10 cellular contexts compared by ENCODE assay signal in genomic region chr1:236284291-236284711, GRCh38. TPM values are rescaled to one million over a fixed set of nuclear protein-coding genes. Genes with fewer than 3 reads are reported as not detected.
DNase-seq lines count a peak whose midpoint lies in the region; ATAC-seq and TF ChIP-seq lines count a peak whose summit lies in the region.
"Had no signal": no experiment of that assay in that cellular context is flagged by ENCODE, and none has a peak within 500 bp of the region (broad histone marks: within the 10 kb centered on the region; RNA-seq: fewer than 3 reads in every experiment).

No MANE protein-coding gene starts in this region.

- CTCF ChIA-PET in WTC11 (lab: Charles Lee) = interaction anchor here (1.4 kb wide), 1 partner anchor 63 kb away, joined by 3 read pairs; no protein-coding TSS in a partner anchor

- no peaks in the 10 kb centered on the region for H3K9me3 Mint-ChIP-seq in activated naive CD8-positive, alpha-beta T cell treated with anti-CD3 and anti-CD28 coated beads for 36 hours
- H3K9me3 Mint-ChIP-seq in endothelial cell (ENCODE audit: unreplicated experiment) = no peaks in the 10 kb centered on the region
- peaks cover 3% of the 10 kb centered on the region; the same call in 1 of the 2 replicates for H3K9me3 Mint-ChIP-seq in WTC11

- no peak for TF ChIP-seq CTCF in GM13977 (IDR thresholded peaks at IDR 0.05; ENCODE audit: extremely low read depth, insufficient read depth, missing control alignments)
- TF ChIP-seq CTCF in coronary artery (IDR thresholded peaks at IDR 0.05) = no peak
- TF ChIP-seq CTCF in endothelial cell (IDR thresholded peaks at IDR 0.05; ENCODE audit: unreplicated experiment) = no peak
- TF ChIP-seq CTCF in WTC11 (IDR thresholded peaks at IDR 0.05) = no peak

- H3K4me3 Mint-ChIP-seq in activated naive CD8-positive, alpha-beta T cell treated with anti-CD3 and anti-CD28 coated beads for 36 hours = peak overlapping the region; percentile 48
- H3K4me3 Mint-ChIP-seq in endothelial cell (ENCODE audit: unreplicated experiment) = no peak overlapping the region
- H3K4me3 Mint-ChIP-seq in WTC11 = no peak overlapping the region

- H3K27me3 ChIP-seq in effector memory CD4-positive, alpha-beta T cell (replicated peaks; ENCODE audit: control insufficient read depth, insufficient read depth, low read length, poor library complexity, severe bottlenecking) = no peaks in the 10 kb centered on the region

- DNase-seq in GM13977 (ENCODE audit: low spot score) = peak; percentile 74
- DNase-seq in activated naive CD8-positive, alpha-beta T cell treated with anti-CD3 and anti-CD28 coated beads for 36 hours = peak; percentile 8
- no peak for DNase-seq in coronary artery (ENCODE audit: low spot score)
- no peak for DNase-seq in endothelial cell (ENCODE audit: low spot score)
- no peak for DNase-seq in WTC11 (ENCODE audit: low spot score)
- no peak for DNase-seq in effector memory CD4-positive, alpha-beta T cell

- H3K4me1 ChIP-seq in effector memory CD4-positive, alpha-beta T cell (ENCODE audit: control insufficient read depth, insufficient read depth, low read length, poor library complexity, severe bottlenecking) = peaks cover 10% of the 10 kb centered on the region
- H3K4me1 ChIP-seq: parathyroid adenoma had no signal

- H3K9me3 ChIP-seq in effector memory CD4-positive, alpha-beta T cell (ENCODE audit: control insufficient read depth, low read length) = no peaks in the 10 kb centered on the region

- ATAC-seq in GM21447 (IDR thresholded peaks at IDR 0.05; ENCODE audit: unreplicated experiment) = peak; percentile 50
- ATAC-seq in HG03558 (IDR thresholded peaks at IDR 0.05; ENCODE audit: extremely low read depth, unreplicated experiment) = peak; percentile 50
- no peak for ATAC-seq in WTC11

- POLR2A ChIA-PET in WTC11 (lab: Charles Lee) = no interaction called here

- H3K36me3 Mint-ChIP-seq in activated naive CD8-positive, alpha-beta T cell treated with anti-CD3 and anti-CD28 coated beads for 36 hours = no peaks in the 10 kb centered on the region
- H3K36me3 Mint-ChIP-seq in endothelial cell (ENCODE audit: low read depth, unreplicated experiment) = no peaks in the 10 kb centered on the region
- no peaks in the 10 kb centered on the region for H3K36me3 Mint-ChIP-seq in WTC11

- H3K4me1 Mint-ChIP-seq in activated naive CD8-positive, alpha-beta T cell treated with anti-CD3 and anti-CD28 coated beads for 36 hours = peaks cover 36% of the 10 kb centered on the region
- H3K4me1 Mint-ChIP-seq in endothelial cell (ENCODE audit: unreplicated experiment) = peaks cover 19% of the 10 kb centered on the region
- peaks cover 23% of the 10 kb centered on the region for H3K4me1 Mint-ChIP-seq in WTC11

- no peak overlapping the region for H3K4me3 ChIP-seq in coronary artery
- no peak overlapping the region for H3K4me3 ChIP-seq in effector memory CD4-positive, alpha-beta T cell (ENCODE audit: insufficient read depth, low read depth, low read length, poor library complexity, severe bottlenecking)
- H3K4me3 ChIP-seq: cardiac muscle cell had no signal

- peaks cover 5% of the 10 kb centered on the region for H3K36me3 ChIP-seq in effector memory CD4-positive, alpha-beta T cell (ENCODE audit: control insufficient read depth, insufficient read depth, low read length)
- H3K36me3 ChIP-seq: cardiac muscle cell had no signal

- in situ Hi-C loops in GM13977 (cut with MboI; ENCODE audit: low pct_unique_long_range_greater_than_20kb, low sequenced_read_pairs, unreplicated experiment) = no loop called here

- H3K27ac Mint-ChIP-seq in activated naive CD8-positive, alpha-beta T cell treated with anti-CD3 and anti-CD28 coated beads for 36 hours = peak overlapping the region; percentile 68
- H3K27ac Mint-ChIP-seq in endothelial cell (ENCODE audit: unreplicated experiment) (no peak overlapping the region), WTC11 (no peak overlapping the region; the same call in 1 of the 2 replicates)

- no peaks in the 10 kb centered on the region for H3K27me3 Mint-ChIP-seq in activated naive CD8-positive, alpha-beta T cell treated with anti-CD3 and anti-CD28 coated beads for 36 hours
- H3K27me3 Mint-ChIP-seq in endothelial cell (ENCODE audit: unreplicated experiment) = peaks cover 11% of the 10 kb centered on the region
- peaks cover 39% of the 10 kb centered on the region for H3K27me3 Mint-ChIP-seq in WTC11 (ENCODE audit: low read depth)

- no peak overlapping the region for H3K27ac ChIP-seq in coronary artery
- H3K27ac ChIP-seq in effector memory CD4-positive, alpha-beta T cell (ENCODE audit: insufficient read depth, low read length, poor library complexity, severe bottlenecking) = no peak overlapping the region
- H3K27ac ChIP-seq: cardiac muscle cell, parathyroid adenoma had no signal

TF ChIP-seq in WTC11, 78 proteins besides CTCF, POLR2A, EP300 and RAD21 (continues in another document):
- TF ChIP-seq EMX1 (CRISPR knock-in tag; IDR thresholded peaks at IDR 0.05) = no peak
- TF ChIP-seq OVOL2 (CRISPR knock-in tag; IDR thresholded peaks at IDR 0.05; ENCODE audit: borderline replicate concordance) = no peak
- no peak for TF ChIP-seq CREM (CRISPR knock-in tag; IDR thresholded peaks at IDR 0.05)
- TF ChIP-seq ELF4 (CRISPR knock-in tag; IDR thresholded peaks at IDR 0.05; ENCODE audit: low read depth) = no peak
- TF ChIP-seq FOXJ3 (CRISPR knock-in tag; IDR thresholded peaks at IDR 0.05; ENCODE audit: borderline replicate concordance) = no peak
- no peak for TF ChIP-seq MXD4 (CRISPR knock-in tag; IDR thresholded peaks at IDR 0.05; ENCODE audit: borderline replicate concordance)
- TF ChIP-seq ATF6 (CRISPR knock-in tag; IDR thresholded peaks at IDR 0.05) = no peak
- no peak for TF ChIP-seq FOXK1 (CRISPR knock-in tag; IDR thresholded peaks at IDR 0.05)
- no peak for TF ChIP-seq ZNF121 (CRISPR knock-in tag; IDR thresholded peaks at IDR 0.05)
- TF ChIP-seq AFF4 (CRISPR knock-in tag; IDR thresholded peaks at IDR 0.05; ENCODE audit: borderline replicate concordance) = no peak
- no peak for TF ChIP-seq PREB (CRISPR knock-in tag; IDR thresholded peaks at IDR 0.05; ENCODE audit: borderline replicate concordance)

RNA-seq across cellular contexts. Expression of gene ERO1B, which starts 2.5 kb away (rescaled TPM):
- 1 to 10 TPM; 2.8 to 3.7 TPM for total RNA-seq in activated naive CD8-positive, alpha-beta T cell treated with anti-CD3 and anti-CD28 coated beads for 36 hours
- total RNA-seq in endothelial cell (ENCODE audit: unreplicated experiment) (6.8 TPM), WTC11 (2021) (3.2 to 4.7 TPM (median 4.4 TPM) in 3 replicates)

Comparison
In these comparisons a context has a peak if more than half of its experiments do, and no peak if none do; other contexts are left out.
1. DNase-seq: peak in GM13977 (single experiment) and activated naive CD8-positive, alpha-beta T cell treated with anti-CD3 and anti-CD28 coated beads for 36 hours (single experiment); none in coronary artery (single experiment), endothelial cell (single experiment), WTC11 (single experiment) and effector memory CD4-positive, alpha-beta T cell (0 of 3).